Comparison of ENCODE assay signal across 8 cellular contexts in the genomic region with DNA sequence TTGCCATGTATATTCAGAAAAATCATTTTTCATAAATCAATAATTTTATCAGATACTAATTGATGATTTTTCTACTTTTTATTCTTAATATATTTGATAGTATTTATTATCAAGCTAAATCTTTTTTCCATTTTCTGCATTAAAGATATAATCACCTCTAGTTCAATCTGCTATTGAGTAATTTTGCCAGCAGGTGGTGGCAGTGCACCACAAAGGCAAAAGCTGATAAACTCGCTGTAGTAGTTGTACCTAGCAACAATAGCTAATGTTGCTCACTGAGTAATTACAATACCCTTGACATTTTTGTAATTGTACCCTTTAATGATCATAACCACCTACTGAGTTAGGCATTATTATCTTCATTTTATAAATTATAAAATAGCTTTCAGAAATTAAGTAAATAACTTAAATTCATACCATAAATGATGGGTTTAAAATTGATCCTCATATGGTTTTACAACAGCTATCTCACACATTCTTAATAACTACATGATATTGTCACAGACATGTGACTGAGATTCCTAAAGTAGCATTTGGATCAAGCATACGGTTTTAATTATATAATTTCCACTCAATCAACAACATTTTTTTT. TPM values are rescaled to one million over a fixed set of nuclear protein-coding genes. Genes with fewer than 3 reads are reported as not detected.
DNase-seq lines count a peak whose midpoint lies in the region; ATAC-seq, FAIRE-seq and TF ChIP-seq lines count a peak whose summit lies in the region.

No MANE protein-coding gene starts in this region.

- peak; percentile 98 for FAIRE-seq in TTC549 (lab: Jason Lieb, UNC)

- peak; percentile 70 for TF ChIP-seq CTCF in AG09319 (IDR thresholded peaks at IDR 0.05; ENCODE audit: low read depth, low read length)

- peaks cover 0 to 9% (median 3%) of the 10 kb centered on the region in 5 donors for H3K27me3 Mint-ChIP-seq in naive thymus-derived CD8-positive, alpha-beta T cell

- DNase-seq in AG09319 (ENCODE audit: extremely low read depth, low read depth) (peak; percentile 24), NCI-H1694 (lab: John Stamatoyannopoulos, UW) (peak; percentile 14), epidermal melanocyte (ENCODE audit: insufficient read length, low spot score) (peak; percentile 23), amniotic stem cell (lab: John Stamatoyannopoulos, UW) (no peak)
- peak in 9 of 10 donors; percentile 3 to 59 (median 22) for DNase-seq in naive thymus-derived CD8-positive, alpha-beta T cell

- peaks cover 0 to 8% (median 5%) of the 10 kb centered on the region in 4 donors for H3K4me1 Mint-ChIP-seq in naive thymus-derived CD8-positive, alpha-beta T cell

- ATAC-seq in GM18858 (IDR thresholded peaks at IDR 0.05; ENCODE audit: unreplicated experiment) (peak; percentile 94), HG02970 (IDR thresholded peaks at IDR 0.05; ENCODE audit: low FRiP score, unreplicated experiment) (peak; percentile 87)
- ATAC-seq in naive thymus-derived CD8-positive, alpha-beta T cell, result no peak

- no peak overlapping the region for H3K4me3 Mint-ChIP-seq in naive thymus-derived CD8-positive, alpha-beta T cell

- no peaks in the 10 kb centered on the region for H3K36me3 Mint-ChIP-seq in naive thymus-derived CD8-positive, alpha-beta T cell

- POLR2A ChIA-PET in naive thymus-derived CD8-positive, alpha-beta T cell (lab: Charles Lee), result no interaction called here

- H3K27ac Mint-ChIP-seq in naive thymus-derived CD8-positive, alpha-beta T cell, result no peak overlapping the region

- H3K9me3 Mint-ChIP-seq in naive thymus-derived CD8-positive, alpha-beta T cell, result no peaks in the 10 kb centered on the region

RNA-seq across cellular contexts. Expression of a gene that starts 52.0 kb away (rescaled TPM):
- under 1 TPM; 0.34 to 0.85 TPM for total RNA-seq in naive thymus-derived CD8-positive, alpha-beta T cell
- polyA plus RNA-seq in naive thymus-derived CD8-positive, alpha-beta T cell, result 1 to 10 TPM in 2 of 3 donors, not detected in 1; 1.1 to 1.9 TPM

RNA-seq across cellular contexts. Expression of a gene that starts 54.2 kb away (rescaled TPM):
- not detected for total RNA-seq in naive thymus-derived CD8-positive, alpha-beta T cell
- polyA plus RNA-seq in naive thymus-derived CD8-positive, alpha-beta T cell, result not detected

Comparison
In these comparisons a context has a peak if more than half of its experiments do, and no peak if none do; other contexts are left out.
1. ATAC-seq: peak in GM18858 (single experiment) and HG02970 (single experiment); none in naive thymus-derived CD8-positive, alpha-beta T cell (0 of 2).